Comparison of ENCODE assay signal across 7 cellular contexts in the genomic region with DNA sequence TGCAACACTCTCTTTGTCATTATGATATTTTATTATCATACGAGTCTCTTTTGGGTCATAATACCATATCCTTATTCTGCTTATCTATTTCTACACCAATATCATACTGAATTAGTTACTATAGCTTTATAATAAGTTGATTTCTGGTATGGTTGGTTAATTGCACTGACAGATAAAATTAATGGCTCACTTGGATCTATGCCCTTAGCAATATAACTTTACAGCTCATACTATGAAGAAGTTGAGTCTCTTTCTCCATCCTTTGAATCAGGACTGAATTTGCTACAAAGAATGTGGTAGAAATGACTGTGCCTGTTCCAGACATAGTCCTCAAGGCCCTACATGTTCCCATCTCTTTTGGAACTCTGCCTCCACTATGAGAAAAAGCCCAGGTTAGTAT.
"Had no signal": no experiment of that assay in that cellular context is flagged by ENCODE, and none has a peak within 500 bp of the region (broad histone marks: within the 10 kb centered on the region; RNA-seq: fewer than 3 reads in every experiment).

No MANE protein-coding gene starts in this region.

- H3K27ac ChIP-seq: HL-60, KMS-11 had no signal

- ATAC-seq: HepG2 had no signal

- H3K9ac ChIP-seq: KMS-11 had no signal

- DNase-seq: GOT3, H9, HCEC 1CT, KBM-7 had no signal

- H3K4me2 ChIP-seq: KMS-11 had no signal
